In the genomic region with DNA sequence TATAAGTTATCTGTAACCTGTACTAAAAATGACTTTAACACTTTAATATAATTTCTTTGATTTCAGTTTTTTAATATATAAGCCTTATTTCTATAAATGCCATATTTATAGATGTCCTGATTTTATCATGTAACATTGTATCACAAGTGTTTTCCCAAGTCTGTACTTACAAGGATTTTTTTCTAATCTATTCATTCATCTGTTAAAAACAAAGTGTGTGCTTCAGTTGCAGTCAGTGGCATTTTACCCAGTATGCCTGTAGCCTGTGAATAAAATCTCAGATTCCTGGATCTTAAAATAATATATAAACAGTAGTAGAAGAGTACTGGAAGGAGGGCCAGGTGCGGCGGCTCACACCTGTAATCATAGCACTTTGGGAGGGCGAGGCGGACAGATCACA, we compare ENCODE assay signal across 20 cellular contexts. TPM values are rescaled to one million over a fixed set of nuclear protein-coding genes. Genes with fewer than 3 reads are reported as not detected.
A peak's percentile ranks its signal among the peaks of the same experiment; 100 is the strongest.
DNase-seq lines count a peak whose midpoint lies in the region; ATAC-seq and TF ChIP-seq lines count a peak whose summit lies in the region.
"Had no signal": no experiment of that assay in that cellular context is flagged by ENCODE, and none has a peak within 500 bp of the region (broad histone marks: within the 10 kb centered on the region; RNA-seq: fewer than 3 reads in every experiment).

No MANE protein-coding gene starts in this region.

- H3K36me3 Mint-ChIP-seq in activated T-cell treated with anti-CD3 and anti-CD28 coated beads, Interleukin-2, amount 50 U/mL, for 24 hours (ENCODE audit: low read depth) = peaks cover 89% of the 10 kb centered on the region
- peaks cover 33% of the 10 kb centered on the region for H3K36me3 Mint-ChIP-seq in activated T-cell treated with anti-CD3 and anti-CD28 coated beads, Interleukin-2, amount 50 U/mL, for 4 hours (ENCODE audit: insufficient read depth)
- H3K36me3 Mint-ChIP-seq in CD8-positive, alpha-beta T cell = peaks cover 46% of the 10 kb centered on the region
- H3K36me3 Mint-ChIP-seq in activated CD4-positive, alpha-beta memory T cell treated with anti-CD3 and anti-CD28 coated beads, Interleukin-2, amount 10 ng/mL, durations not matched to agents 7 days and 5 days (ENCODE audit: low read depth) = peaks cover 64% of the 10 kb centered on the region
- H3K36me3 Mint-ChIP-seq in naive thymus-derived CD8-positive, alpha-beta T cell = peaks cover 5 to 39% (median 19%) of the 10 kb centered on the region in 3 donors

- no peaks in the 10 kb centered on the region for H3K9me3 ChIP-seq in CD8-positive, alpha-beta T cell (ENCODE audit: low read length)
- H3K9me3 ChIP-seq in Karpas-422 (ENCODE audit: low read length) = no peaks in the 10 kb centered on the region

- POLR2A ChIA-PET in CD8-positive, alpha-beta T cell (lab: Charles Lee) = interaction anchor here (0.9 to 1.6 kb wide), 3 partner anchors 17 to 51 kb away, joined by 3 to 4 read pairs (median 3); partner anchors contain the start of genes ALKBH4 and LRWD1
- POLR2A ChIA-PET in activated CD4-positive, alpha-beta memory T cell treated with anti-CD3 and anti-CD28 coated beads, Interleukin-2, amount 10 ng/mL, durations not matched to agents 7 days and 5 days (lab: Charles Lee) = interaction anchor here (3.3 to 9.6 kb wide), 3 partner anchors 13 to 51 kb away, joined by 18 to 226 read pairs (median 67); partner anchors contain the start of genes ALKBH4, LRWD1 and ORAI2
- POLR2A ChIA-PET in naive thymus-derived CD8-positive, alpha-beta T cell (lab: Charles Lee) = interaction anchor here (1.4 to 17.7 kb wide), 4 partner anchors 15 to 52 kb away, joined by 7 to 449 read pairs (median 13); partner anchors contain the start of genes ALKBH4, LRWD1, ORAI2 and PRKRIP1

- H3K4me1 Mint-ChIP-seq in activated T-cell treated with anti-CD3 and anti-CD28 coated beads, Interleukin-2, amount 50 U/mL, for 24 hours (ENCODE audit: low read depth) = peaks cover 42% of the 10 kb centered on the region
- H3K4me1 Mint-ChIP-seq in activated T-cell treated with anti-CD3 and anti-CD28 coated beads, Interleukin-2, amount 50 U/mL, for 4 hours (ENCODE audit: low read depth) = peaks cover 46% of the 10 kb centered on the region
- H3K4me1 Mint-ChIP-seq in CD8-positive, alpha-beta T cell (ENCODE audit: low read depth) = peaks cover 47% of the 10 kb centered on the region
- peaks cover 62% of the 10 kb centered on the region for H3K4me1 Mint-ChIP-seq in activated CD4-positive, alpha-beta memory T cell treated with anti-CD3 and anti-CD28 coated beads, Interleukin-2, amount 10 ng/mL, durations not matched to agents 7 days and 5 days
- peaks cover 19 to 66% (median 44%) of the 10 kb centered on the region in 4 donors for H3K4me1 Mint-ChIP-seq in naive thymus-derived CD8-positive, alpha-beta T cell

- DNase-seq in activated T-cell treated with anti-CD3 and anti-CD28 coated beads, Interleukin-2, amount 50 U/mL, for 24 hours = no peak
- DNase-seq in activated T-cell treated with anti-CD3 and anti-CD28 coated beads, Interleukin-2, amount 50 U/mL, for 4 hours = no peak
- no peak for DNase-seq in CD8-positive, alpha-beta T cell
- no peak for DNase-seq in activated CD4-positive, alpha-beta memory T cell treated with anti-CD3 and anti-CD28 coated beads, Interleukin-2, amount 10 ng/mL, durations not matched to agents 7 days and 5 days
- DNase-seq in naive thymus-derived CD8-positive, alpha-beta T cell = no peak
- DNase-seq in HuH-7 (ENCODE audit: low spot score) (no peak), DMS53 treated with DMSO at 0.1 percent for 48 hours (lab: John Stamatoyannopoulos, UW; ENCODE audit: unreplicated experiment) (no peak), Karpas-422 (no peak)
- DNase-seq: DND-41, GF-D8, GM23248, IMR-90, NCI-H1417, NCI-H1930, NCI-H2171 treated with DMSO at 0.1 percent for 48 hours, NCI-H774 had no signal

- no peak overlapping the region for H3K4me3 Mint-ChIP-seq in activated T-cell treated with anti-CD3 and anti-CD28 coated beads, Interleukin-2, amount 50 U/mL, for 24 hours
- no peak overlapping the region for H3K4me3 Mint-ChIP-seq in activated T-cell treated with anti-CD3 and anti-CD28 coated beads, Interleukin-2, amount 50 U/mL, for 4 hours
- H3K4me3 Mint-ChIP-seq in CD8-positive, alpha-beta T cell = no peak overlapping the region
- H3K4me3 Mint-ChIP-seq in activated CD4-positive, alpha-beta memory T cell treated with anti-CD3 and anti-CD28 coated beads, Interleukin-2, amount 10 ng/mL, durations not matched to agents 7 days and 5 days = no peak overlapping the region
- no peak overlapping the region for H3K4me3 Mint-ChIP-seq in naive thymus-derived CD8-positive, alpha-beta T cell

- H2AFZ ChIP-seq in Karpas-422 (ENCODE audit: low read length) = no peak overlapping the region
- H2AFZ ChIP-seq: GM23248 had no signal

- H3K9me2 ChIP-seq in Karpas-422 (replicated peaks; ENCODE audit: insufficient read depth, low read length) = no peaks in the 10 kb centered on the region

- peaks cover 48% of the 10 kb centered on the region for H3K4me1 ChIP-seq in CD8-positive, alpha-beta T cell (ENCODE audit: insufficient read depth, low read length)
- no peaks in the 10 kb centered on the region for H3K4me1 ChIP-seq in Karpas-422 (ENCODE audit: low read length)

- ATAC-seq in activated T-cell treated with anti-CD3 and anti-CD28 coated beads, Interleukin-2, amount 50 U/mL, for 4 hours = no peak
- no peak for ATAC-seq in CD8-positive, alpha-beta T cell
- no peak for ATAC-seq in naive thymus-derived CD8-positive, alpha-beta T cell
- ATAC-seq: HCT116 had no signal

- H3K27ac Mint-ChIP-seq in activated T-cell treated with anti-CD3 and anti-CD28 coated beads, Interleukin-2, amount 50 U/mL, for 24 hours = peak overlapping the region; percentile 66
- peak overlapping the region; percentile 32 for H3K27ac Mint-ChIP-seq in CD8-positive, alpha-beta T cell
- peak overlapping the region; percentile 10 for H3K27ac Mint-ChIP-seq in activated CD4-positive, alpha-beta memory T cell treated with anti-CD3 and anti-CD28 coated beads, Interleukin-2, amount 10 ng/mL, durations not matched to agents 7 days and 5 days
- H3K27ac Mint-ChIP-seq in naive thymus-derived CD8-positive, alpha-beta T cell = peak overlapping the region in 6 of 10 donors; percentile 61 to 97 (median 80)

- no peaks in the 10 kb centered on the region for H3K27me3 Mint-ChIP-seq in activated T-cell treated with anti-CD3 and anti-CD28 coated beads, Interleukin-2, amount 50 U/mL, for 24 hours
- no peaks in the 10 kb centered on the region for H3K27me3 Mint-ChIP-seq in activated T-cell treated with anti-CD3 and anti-CD28 coated beads, Interleukin-2, amount 50 U/mL, for 4 hours (ENCODE audit: low read depth)
- no peaks in the 10 kb centered on the region for H3K27me3 Mint-ChIP-seq in CD8-positive, alpha-beta T cell (ENCODE audit: low read depth)
- H3K27me3 Mint-ChIP-seq in activated CD4-positive, alpha-beta memory T cell treated with anti-CD3 and anti-CD28 coated beads, Interleukin-2, amount 10 ng/mL, durations not matched to agents 7 days and 5 days = no peaks in the 10 kb centered on the region
- no peaks in the 10 kb centered on the region for H3K27me3 Mint-ChIP-seq in naive thymus-derived CD8-positive, alpha-beta T cell

- intact Hi-C loops in CD8-positive, alpha-beta T cell (cut with DNase I, micrococcal nuclease) = no loop called here

- no peak overlapping the region for H3K27ac ChIP-seq in CD8-positive, alpha-beta T cell (ENCODE audit: low read depth, low read length)
- H3K27ac ChIP-seq in Karpas-422 (ENCODE audit: low read length) = no peak overlapping the region
- H3K27ac ChIP-seq: GM23248 had no signal

- H3K27me3 ChIP-seq in CD8-positive, alpha-beta T cell (ENCODE audit: insufficient read depth, low read length) = no peaks in the 10 kb centered on the region
- H3K27me3 ChIP-seq in Karpas-422 (ENCODE audit: low read length) = no peaks in the 10 kb centered on the region

- H3K79me2 ChIP-seq in Karpas-422 (ENCODE audit: low read length) = peaks cover 17% of the 10 kb centered on the region

- CTCF ChIA-PET in CD8-positive, alpha-beta T cell (lab: Charles Lee) = interaction anchor here (1.0 to 6.7 kb wide), 9 partner anchors 8 to 52 kb away, joined by 3 to 65 read pairs (median 11); partner anchors contain the start of genes ALKBH4 and LRWD1
- CTCF ChIA-PET in activated CD4-positive, alpha-beta memory T cell treated with anti-CD3 and anti-CD28 coated beads, Interleukin-2, amount 10 ng/mL, durations not matched to agents 7 days and 5 days (lab: Charles Lee) = interaction anchor here (1.3 to 7.2 kb wide), 7 partner anchors 9 to 53 kb away, joined by 3 to 57 read pairs (median 17); no protein-coding TSS in a partner anchor

- H3K4me3 ChIP-seq in CD8-positive, alpha-beta T cell (ENCODE audit: low read depth, low read length) = no peak overlapping the region
- H3K4me3 ChIP-seq in Karpas-422 (ENCODE audit: low read length) = no peak overlapping the region
- H3K4me3 ChIP-seq: GM23248 had no signal

- no peak overlapping the region for H3K9ac ChIP-seq in Karpas-422 (ENCODE audit: low read length)
- H3K9ac ChIP-seq: GM23248 had no signal

- no peak for TF ChIP-seq CTCF in CD8-positive, alpha-beta T cell (IDR thresholded peaks at IDR 0.05)

- peaks cover 5% of the 10 kb centered on the region; the same call in 1 of the 2 replicates for H4K20me1 ChIP-seq in Karpas-422 (ENCODE audit: insufficient read depth, low read depth, low read length)

- no peak overlapping the region for H3K4me2 ChIP-seq in Karpas-422 (ENCODE audit: low read depth, low read length, poor library complexity, severe bottlenecking)

- H3K36me3 ChIP-seq in CD8-positive, alpha-beta T cell (ENCODE audit: insufficient read depth, low read length) = peaks cover 16% of the 10 kb centered on the region
- H3K36me3 ChIP-seq in Karpas-422 (ENCODE audit: insufficient read depth, low read length) = peaks cover 36% of the 10 kb centered on the region

- no peaks in the 10 kb centered on the region for H3K9me3 Mint-ChIP-seq in activated T-cell treated with anti-CD3 and anti-CD28 coated beads, Interleukin-2, amount 50 U/mL, for 24 hours
- peaks cover 6% of the 10 kb centered on the region for H3K9me3 Mint-ChIP-seq in activated T-cell treated with anti-CD3 and anti-CD28 coated beads, Interleukin-2, amount 50 U/mL, for 4 hours
- no peaks in the 10 kb centered on the region for H3K9me3 Mint-ChIP-seq in CD8-positive, alpha-beta T cell
- H3K9me3 Mint-ChIP-seq in activated CD4-positive, alpha-beta memory T cell treated with anti-CD3 and anti-CD28 coated beads, Interleukin-2, amount 10 ng/mL, durations not matched to agents 7 days and 5 days = no peaks in the 10 kb centered on the region
- no peaks in the 10 kb centered on the region for H3K9me3 Mint-ChIP-seq in naive thymus-derived CD8-positive, alpha-beta T cell

RNA-seq across cellular contexts. Expression of gene PRKRIP1, which starts 17.4 kb away (rescaled TPM):
- 10 to 100 TPM; 24.8 to 30.1 (median 27.0) TPM for total RNA-seq in activated T-cell treated with anti-CD3 and anti-CD28 coated beads, Interleukin-2, amount 50 U/mL, for 4 hours
- 10 to 100 TPM; 51.1 to 57.2 TPM for total RNA-seq in CD8-positive, alpha-beta T cell
- 10 to 100 TPM; 27.2 to 28.3 TPM for total RNA-seq in activated CD4-positive, alpha-beta memory T cell treated with anti-CD3 and anti-CD28 coated beads, Interleukin-2, amount 10 ng/mL, durations not matched to agents 7 days and 5 days
- 10 to 100 TPM; 47.9 TPM for total RNA-seq in naive thymus-derived CD8-positive, alpha-beta T cell
- 10 to 100 TPM; 13.4 to 27.0 (median 17.7) TPM for polyA plus RNA-seq in naive thymus-derived CD8-positive, alpha-beta T cell
- total RNA-seq in Karpas-422 (2014; rRNA removed; shearing (Covaris generic); ENCODE audit: low replicate concordance) = 42.7 and 75.4 TPM in 2 replicates

RNA-seq across cellular contexts. Expression of gene ORAI2, which starts 19.8 kb away (rescaled TPM):
- 10 to 100 TPM; 24.8 to 35.9 (median 27.4) TPM for total RNA-seq in activated T-cell treated with anti-CD3 and anti-CD28 coated beads, Interleukin-2, amount 50 U/mL, for 4 hours
- 10 to 100 TPM; 20.4 to 25.5 TPM for total RNA-seq in CD8-positive, alpha-beta T cell
- 10 to 100 TPM; 59.5 to 61.9 TPM for total RNA-seq in activated CD4-positive, alpha-beta memory T cell treated with anti-CD3 and anti-CD28 coated beads, Interleukin-2, amount 10 ng/mL, durations not matched to agents 7 days and 5 days
- total RNA-seq in naive thymus-derived CD8-positive, alpha-beta T cell = 10 to 100 TPM; 29.1 to 33.6 TPM
- 10 to 100 TPM; 35.9 to 54.4 (median 37.2) TPM for polyA plus RNA-seq in naive thymus-derived CD8-positive, alpha-beta T cell
- total RNA-seq in Karpas-422 (2014; rRNA removed; shearing (Covaris generic); ENCODE audit: low replicate concordance) = 2.8 and 7.8 TPM in 2 replicates

RNA-seq across cellular contexts. Expression of gene ALKBH4, which starts 51.1 kb away (rescaled TPM):
- 10 to 100 TPM; 13.7 to 15.4 (median 15.0) TPM for total RNA-seq in activated T-cell treated with anti-CD3 and anti-CD28 coated beads, Interleukin-2, amount 50 U/mL, for 4 hours
- total RNA-seq in CD8-positive, alpha-beta T cell = 1 to 10 TPM; 4.4 to 5.2 TPM
- 10 to 100 TPM in 1 of 2 experiments, 1 to 10 TPM in 1; 9.4 to 10.4 TPM for total RNA-seq in activated CD4-positive, alpha-beta memory T cell treated with anti-CD3 and anti-CD28 coated beads, Interleukin-2, amount 10 ng/mL, durations not matched to agents 7 days and 5 days
- total RNA-seq in naive thymus-derived CD8-positive, alpha-beta T cell = 10 to 100 TPM in 1 of 2 experiments, 1 to 10 TPM in 1; 9.9 to 12.9 TPM
- 10 to 100 TPM; 14.8 to 17.3 (median 16.4) TPM for polyA plus RNA-seq in naive thymus-derived CD8-positive, alpha-beta T cell
- total RNA-seq in Karpas-422 (2014; rRNA removed; shearing (Covaris generic); ENCODE audit: low replicate concordance) = 3.7 and 11.9 TPM in 2 replicates

RNA-seq across cellular contexts. Expression of gene LRWD1, which starts 51.2 kb away (rescaled TPM):
- total RNA-seq in activated T-cell treated with anti-CD3 and anti-CD28 coated beads, Interleukin-2, amount 50 U/mL, for 4 hours = 10 to 100 TPM; 54.8 to 57.9 (median 57.7) TPM
- 10 to 100 TPM; 14.9 to 19.1 TPM for total RNA-seq in CD8-positive, alpha-beta T cell
- total RNA-seq in activated CD4-positive, alpha-beta memory T cell treated with anti-CD3 and anti-CD28 coated beads, Interleukin-2, amount 10 ng/mL, durations not matched to agents 7 days and 5 days = 10 to 100 TPM; 19.5 to 19.8 TPM
- 10 to 100 TPM; 21.6 to 23.6 TPM for total RNA-seq in naive thymus-derived CD8-positive, alpha-beta T cell
- polyA plus RNA-seq in naive thymus-derived CD8-positive, alpha-beta T cell = 10 to 100 TPM in 2 of 3 donors, 1 to 10 TPM in 1; 7.2 to 14.5 (median 11.4) TPM
- 15.2 and 24.9 TPM in 2 replicates for total RNA-seq in Karpas-422 (2014; rRNA removed; shearing (Covaris generic); ENCODE audit: low replicate concordance)

RNA-seq across cellular contexts. Expression of gene SPDYE6, which starts 57.4 kb away (rescaled TPM):
- not detected for total RNA-seq in activated T-cell treated with anti-CD3 and anti-CD28 coated beads, Interleukin-2, amount 50 U/mL, for 4 hours
- not detected for total RNA-seq in CD8-positive, alpha-beta T cell
- total RNA-seq in activated CD4-positive, alpha-beta memory T cell treated with anti-CD3 and anti-CD28 coated beads, Interleukin-2, amount 10 ng/mL, durations not matched to agents 7 days and 5 days = under 1 TPM in 1 of 2 experiments, not detected in 1; 0.13 TPM
- total RNA-seq in naive thymus-derived CD8-positive, alpha-beta T cell = not detected
- under 1 TPM in 2 of 3 donors, not detected in 1; 0.25 to 0.52 TPM for polyA plus RNA-seq in naive thymus-derived CD8-positive, alpha-beta T cell
- total RNA-seq in Karpas-422 (2014; rRNA removed; shearing (Covaris generic); ENCODE audit: low replicate concordance) = not detected in 2 replicates
- total RNA-seq: A673, GM23248, IMR-90, LHCN-M2, NCI-H460 had no signal
- polyA plus RNA-seq: GM23248, IMR-90 had no signal

Comparison
In these comparisons a context has a peak if more than half of its experiments do, and no peak if none do; other contexts are left out.
1. H3K27ac Mint-ChIP-seq: peak in every context shown above with its lines; median percentile 80 in naive thymus-derived CD8-positive, alpha-beta T cell; 66 in activated T-cell treated with anti-CD3 and anti-CD28 coated beads, Interleukin-2, amount 50 U/mL, for 24 hours; 32 in CD8-positive, alpha-beta T cell; 10 in activated CD4-positive, alpha-beta memory T cell treated with anti-CD3 and anti-CD28 coated beads, Interleukin-2, amount 10 ng/mL, durations not matched to agents 7 days and 5 days.